Comparison of ENCODE assay signal across 37 cellular contexts in genomic region chr6:65000815-65001214, GRCh38.
A peak's percentile ranks its signal among the peaks of the same experiment; 100 is the strongest.
DNase-seq lines count a peak whose midpoint lies in the region; ATAC-seq, FAIRE-seq and TF ChIP-seq lines count a peak whose summit lies in the region.
"Had no signal": no experiment of that assay in that cellular context is flagged by ENCODE, and none has a peak within 500 bp of the region (broad histone marks: within the 10 kb centered on the region; RNA-seq: fewer than 3 reads in every experiment).

No MANE protein-coding gene starts in this region.

- DNase-seq in chondrocyte (ENCODE audit: low spot score) (peak; percentile 77), H1 (ENCODE audit: low read depth in 1 of 2, low spot score in 2 of 2) (no peak), mesendoderm (no peak), neuronal stem cell (ENCODE audit: low spot score) (no peak), HTR-8/SVneo (ENCODE audit: insufficient read length, low spot score) (no peak)
- no peak for DNase-seq in activated naive CD8-positive, alpha-beta T cell treated with anti-CD3 and anti-CD28 coated beads for 36 hours
- DNase-seq: 8988T; ACHN; AML-193; BE2C; C1 segment of cervical spinal cord; Caco-2; Calu3; CD4-positive, alpha-beta memory T cell; CD4-positive, alpha-beta T cell; CD4-positive, CD25-positive, alpha-beta regulatory T cell; CD8-positive, alpha-beta memory T cell; CD8-positive, alpha-beta T cell; COR-L47; DMS 273 treated with DMSO at 0.1 percent for 48 hours; DMS153; DMS53; DMS79; DMS79 treated with DMSO at 0.1 percent for 48 hours; DND-41; EL had no signal

- H2BK120ac ChIP-seq in H1 (replicated peaks; ENCODE audit: low read depth, low read length) (no peak overlapping the region), mesendoderm (ENCODE audit: low read depth, low read length) (no peak overlapping the region), neuronal stem cell (ENCODE audit: low read depth, low read length) (no peak overlapping the region)

- no peak for FAIRE-seq in H1 (lab: Jason Lieb, UNC)
- FAIRE-seq in HTR-8/SVneo (lab: Jason Lieb, UNC) = no peak
- FAIRE-seq: A204.1, A549, D721Med had no signal

- H4K91ac ChIP-seq in H1 (replicated peaks; ENCODE audit: insufficient read length, low read length) (no peak overlapping the region), neuronal stem cell (ENCODE audit: low read depth, low read length, poor library complexity) (no peak overlapping the region)

- H3K9ac ChIP-seq in H1 (replicated peaks in 1 of 4; ENCODE audit: extremely low read depth in 1 of 4, low read depth in 3 of 4, low read length in 3 of 4) (no peak overlapping the region), mesendoderm (ENCODE audit: low read length) (no peak overlapping the region), neuronal stem cell (ENCODE audit: low read depth, low read length, poor library complexity) (no peak overlapping the region)
- H3K9ac ChIP-seq: BLaER1; BLaER1 treated with 17β-estradiol and CSF1 and Interleukin-3, amounts not matched to agents 10 nM and 100 nM had no signal

- TF ChIP-seq RAD21 in H1 (IDR thresholded peaks at IDR 0.05 in 1 of 2, conservative IDR thresholded peaks at IDR 0.05 in 1 of 2; ENCODE audit: low read depth in 2 of 2, low read length in 2 of 2) = no peak

- H3K18ac ChIP-seq in H1 (ENCODE audit: extremely low read depth, low read length) = no peak overlapping the region
- H3K18ac ChIP-seq in mesendoderm (ENCODE audit: low read length) = no peak overlapping the region
- no peak overlapping the region for H3K18ac ChIP-seq in neuronal stem cell (ENCODE audit: low read length)

- H3K14ac ChIP-seq in H1 (ENCODE audit: insufficient read length) (no peak overlapping the region), neuronal stem cell (ENCODE audit: low read length) (no peak overlapping the region)

- H3K4me2 ChIP-seq in H1 (ENCODE audit: insufficient read depth in 1 of 2, low read depth in 2 of 2, low read length in 2 of 2) = no peak overlapping the region
- no peak overlapping the region for H3K4me2 ChIP-seq in mesendoderm (ENCODE audit: low read length)
- no peak overlapping the region for H3K4me2 ChIP-seq in neuronal stem cell (ENCODE audit: insufficient read depth, low read length, poor library complexity, severe bottlenecking)
- H3K4me2 ChIP-seq: A549; BLaER1; BLaER1 treated with 17β-estradiol and CSF1 and Interleukin-3, amounts not matched to agents 10 nM and 100 nM had no signal

- no peaks in the 10 kb centered on the region for H3K79me2 ChIP-seq in H1 (ENCODE audit: control insufficient read depth in 1 of 2, insufficient read depth in 2 of 2, low read length in 2 of 2)
- H3K79me2 ChIP-seq in mesendoderm (ENCODE audit: control insufficient read depth, insufficient read depth, low read length) = no peaks in the 10 kb centered on the region

- no peak overlapping the region for H3K27ac ChIP-seq in H1 (ENCODE audit: low read depth, low read length)
- no peak overlapping the region for H3K27ac ChIP-seq in mesendoderm (ENCODE audit: low read depth, low read length)
- H3K27ac ChIP-seq in neuronal stem cell (replicated peaks; ENCODE audit: low read length) = no peak overlapping the region
- H3K27ac ChIP-seq: 22Rv1; A549; BLaER1; BLaER1 treated with 17β-estradiol and CSF1 and Interleukin-3, amounts not matched to agents 10 nM and 100 nM; C4-2B had no signal

- TF ChIP-seq POLR2A in H1 (IDR thresholded peaks at IDR 0.05; ENCODE audit: control extremely low read depth in 1 of 2, low read depth in 2 of 2, low read length in 2 of 2) = no peak

- no peaks in the 10 kb centered on the region for H3K9me3 Mint-ChIP-seq in chondrocyte (ENCODE audit: low read depth)
- peaks cover under 1% of the 10 kb centered on the region for H3K9me3 Mint-ChIP-seq in activated naive CD8-positive, alpha-beta T cell treated with anti-CD3 and anti-CD28 coated beads for 36 hours

- H3K27me3 Mint-ChIP-seq in chondrocyte (ENCODE audit: low read depth) = peaks cover 7% of the 10 kb centered on the region
- no peaks in the 10 kb centered on the region for H3K27me3 Mint-ChIP-seq in activated naive CD8-positive, alpha-beta T cell treated with anti-CD3 and anti-CD28 coated beads for 36 hours
- H3K27me3 Mint-ChIP-seq: B cell; CD4-positive, alpha-beta memory T cell; CD4-positive, alpha-beta T cell; CD4-positive, CD25-positive, alpha-beta regulatory T cell; CD8-positive, alpha-beta memory T cell had no signal

- H3K23ac ChIP-seq in H1 (ENCODE audit: insufficient read length) (no peak overlapping the region), mesendoderm (ENCODE audit: low read length) (no peak overlapping the region), neuronal stem cell (ENCODE audit: low read depth, low read length, poor library complexity) (no peak overlapping the region)

- H3K4me3 ChIP-seq in H1 (ENCODE audit: extremely low read depth in 1 of 4, insufficient read depth in 2 of 4, low read depth in 3 of 4, low read length in 4 of 4) = no peak overlapping the region
- H3K4me3 ChIP-seq in mesendoderm (ENCODE audit: low read length) = no peak overlapping the region
- H3K4me3 ChIP-seq in neuronal stem cell (ENCODE audit: low read length in 2 of 2) = no peak overlapping the region
- H3K4me3 ChIP-seq: A549; BLaER1; BLaER1 treated with 17β-estradiol and CSF1 and Interleukin-3, amounts not matched to agents 10 nM and 100 nM had no signal

- no peaks in the 10 kb centered on the region for H4K20me1 ChIP-seq in H1 (replicated peaks in 1 of 2; ENCODE audit: control insufficient read depth in 1 of 2, insufficient read depth in 2 of 2, low read length in 2 of 2)
- H4K20me1 ChIP-seq: BLaER1; BLaER1 treated with 17β-estradiol and CSF1 and Interleukin-3, amounts not matched to agents 10 nM and 100 nM had no signal

- H2BK15ac ChIP-seq in H1 (ENCODE audit: low read length) = no peak overlapping the region
- H2BK15ac ChIP-seq in mesendoderm (replicated peaks; ENCODE audit: low read depth) = no peak overlapping the region
- no peak overlapping the region for H2BK15ac ChIP-seq in neuronal stem cell (ENCODE audit: low read length)

- peak overlapping the region; percentile 51; the same call in 1 of the 2 replicates for H4K8ac ChIP-seq in H1 (ENCODE audit: extremely low read depth, insufficient read depth, low read length)
- H4K8ac ChIP-seq in mesendoderm (ENCODE audit: low read depth, low read length) = no peak overlapping the region
- H4K8ac ChIP-seq in neuronal stem cell (ENCODE audit: low read depth, low read length) = no peak overlapping the region

- H3K36me3 ChIP-seq in H1 (ENCODE audit: control insufficient read depth in 2 of 4, insufficient read depth in 4 of 4, low read length in 3 of 4) (no peaks in the 10 kb centered on the region), mesendoderm (ENCODE audit: control insufficient read depth, insufficient read depth, low read length) (no peaks in the 10 kb centered on the region), neuronal stem cell (replicated peaks in 1 of 2; ENCODE audit: control insufficient read depth in 2 of 2, insufficient read depth in 2 of 2, low read length in 2 of 2) (no peaks in the 10 kb centered on the region)
- H3K36me3 ChIP-seq: BE2C; BLaER1; BLaER1 treated with 17β-estradiol and CSF1 and Interleukin-3, amounts not matched to agents 10 nM and 100 nM had no signal

- no peak overlapping the region for H3K27ac Mint-ChIP-seq in chondrocyte (ENCODE audit: unreplicated experiment)
- no peak overlapping the region for H3K27ac Mint-ChIP-seq in activated naive CD8-positive, alpha-beta T cell treated with anti-CD3 and anti-CD28 coated beads for 36 hours
- H3K27ac Mint-ChIP-seq: B cell; CD14-positive monocyte; CD4-positive, alpha-beta memory T cell; CD4-positive, alpha-beta T cell; CD4-positive, CD25-positive, alpha-beta regulatory T cell; CD8-positive, alpha-beta memory T cell; CD8-positive, alpha-beta T cell had no signal

- 90% methylated on average over 5 of the region's 7 CpGs; no CpG with 5 or more reads in 1 of the 2 experiments for WGBS in H1 (ENCODE audit: extremely low coverage in 1 of 2, insufficient coverage in 1 of 2, insufficient read length in 1 of 2, insufficient replicate concordance in 2 of 2, low coverage in 1 of 2, low lambda C conversion rate in 2 of 2, missing lambda C conversion rate in 1 of 2), 2 experiments
- WGBS in mesendoderm (ENCODE audit: extremely low coverage, insufficient coverage, low lambda C conversion rate) = no CpG with 5 or more reads among the region's 7 CpGs
- WGBS in neuronal stem cell (ENCODE audit: extremely low coverage in 2 of 2, insufficient read length in 2 of 2, insufficient replicate concordance in 1 of 2), 2 donors = no CpG with 5 or more reads among the region's 7 CpGs

- H3K4ac ChIP-seq in H1 (replicated peaks; ENCODE audit: insufficient read length, low read depth, low read length) (no peak overlapping the region), mesendoderm (ENCODE audit: low read depth, low read length) (no peak overlapping the region), neuronal stem cell (ENCODE audit: low read length) (no peak overlapping the region)

- H3K4me1 Mint-ChIP-seq in chondrocyte (ENCODE audit: low read depth) = no peaks in the 10 kb centered on the region
- H3K4me1 Mint-ChIP-seq in activated naive CD8-positive, alpha-beta T cell treated with anti-CD3 and anti-CD28 coated beads for 36 hours = no peaks in the 10 kb centered on the region
- H3K4me1 Mint-ChIP-seq: B cell; CD14-positive monocyte; CD4-positive, alpha-beta memory T cell; CD4-positive, CD25-positive, alpha-beta regulatory T cell; CD8-positive, alpha-beta memory T cell had no signal

- H4K5ac ChIP-seq in H1 (ENCODE audit: insufficient read length, low read depth, low read length) = no peak overlapping the region
- H4K5ac ChIP-seq in mesendoderm (ENCODE audit: low read length) = no peak overlapping the region

- TF ChIP-seq EP300 in H1 (IDR thresholded peaks at IDR 0.05; ENCODE audit: borderline replicate concordance in 1 of 2, low read depth in 2 of 2, low read length in 2 of 2) = no peak

- no peak overlapping the region for H3K4me3 Mint-ChIP-seq in chondrocyte (ENCODE audit: unreplicated experiment)
- no peak overlapping the region for H3K4me3 Mint-ChIP-seq in activated naive CD8-positive, alpha-beta T cell treated with anti-CD3 and anti-CD28 coated beads for 36 hours
- H3K4me3 Mint-ChIP-seq: B cell; CD14-positive monocyte; CD4-positive, alpha-beta memory T cell; CD4-positive, alpha-beta T cell; CD4-positive, CD25-positive, alpha-beta regulatory T cell; CD8-positive, alpha-beta memory T cell; CD8-positive, alpha-beta T cell had no signal

- CTCF ChIA-PET in H1 (lab: Charles Lee; ENCODE audit: partially characterized antibody) = no interaction called here

- H2BK12ac ChIP-seq in H1 (ENCODE audit: low read depth, low read length) (no peak overlapping the region), neuronal stem cell (ENCODE audit: low read length) (no peak overlapping the region)

- ATAC-seq in GM21576 (IDR thresholded peaks at IDR 0.05; ENCODE audit: unreplicated experiment) = no peak
- ATAC-seq in GM19351 (IDR thresholded peaks at IDR 0.05; ENCODE audit: unreplicated experiment) = no peak
- ATAC-seq: A549; CD8-positive, alpha-beta T cell had no signal

- no peak overlapping the region for H2BK20ac ChIP-seq in H1 (ENCODE audit: low read length)

- H3K36me3 Mint-ChIP-seq in chondrocyte (ENCODE audit: low read depth) = no peaks in the 10 kb centered on the region
- no peaks in the 10 kb centered on the region for H3K36me3 Mint-ChIP-seq in activated naive CD8-positive, alpha-beta T cell treated with anti-CD3 and anti-CD28 coated beads for 36 hours
- H3K36me3 Mint-ChIP-seq: CD14-positive monocyte; CD4-positive, alpha-beta memory T cell; CD4-positive, CD25-positive, alpha-beta regulatory T cell; CD8-positive, alpha-beta memory T cell; CD8-positive, alpha-beta T cell had no signal

- H3K27me3 ChIP-seq in H1 (replicated peaks in 1 of 4; ENCODE audit: control insufficient read depth in 3 of 4, extremely low read depth in 1 of 4, insufficient read depth in 3 of 4, low read length in 3 of 4) (no peaks in the 10 kb centered on the region), mesendoderm (ENCODE audit: insufficient read depth, low read length, poor library complexity) (no peaks in the 10 kb centered on the region), neuronal stem cell (ENCODE audit: control insufficient read depth in 3 of 3, insufficient read depth in 3 of 3, low read depth in 1 of 3, low read length in 3 of 3) (no peaks in the 10 kb centered on the region)
- H3K27me3 ChIP-seq: BE2C; BLaER1; BLaER1 treated with 17β-estradiol and CSF1 and Interleukin-3, amounts not matched to agents 10 nM and 100 nM had no signal

- H3K79me1 ChIP-seq in H1 (ENCODE audit: low read depth, low read length) = no peaks in the 10 kb centered on the region
- no peaks in the 10 kb centered on the region for H3K79me1 ChIP-seq in mesendoderm (ENCODE audit: low read length)
- H3K79me1 ChIP-seq in neuronal stem cell (ENCODE audit: low read depth, low read length) = no peaks in the 10 kb centered on the region

- H3K56ac ChIP-seq in H1 (replicated peaks; ENCODE audit: insufficient read length, low read depth, low read length) (no peak overlapping the region), mesendoderm (ENCODE audit: low read length) (peak overlapping the region; percentile 56)

- H2BK5ac ChIP-seq in H1 (ENCODE audit: low read depth, low read length) = no peak overlapping the region
- H2BK5ac ChIP-seq in mesendoderm (ENCODE audit: low read length) = no peak overlapping the region
- no peak overlapping the region for H2BK5ac ChIP-seq in neuronal stem cell (ENCODE audit: low read length)

- H2AFZ ChIP-seq in H1 (ENCODE audit: low read length) = no peak overlapping the region
- peak overlapping the region; percentile 45 for H2AFZ ChIP-seq in neuronal stem cell (ENCODE audit: low read length)

- no peaks in the 10 kb centered on the region for H3K23me2 ChIP-seq in H1 (ENCODE audit: low read depth, low read length)

- H3K4me1 ChIP-seq in H1 (replicated peaks in 1 of 4; ENCODE audit: control insufficient read depth in 3 of 4, insufficient read depth in 4 of 4, low read length in 3 of 4) = no peaks in the 10 kb centered on the region
- no peaks in the 10 kb centered on the region for H3K4me1 ChIP-seq in mesendoderm (ENCODE audit: control insufficient read depth, low read depth, low read length)
- no peaks in the 10 kb centered on the region for H3K4me1 ChIP-seq in neuronal stem cell (ENCODE audit: control insufficient read depth in 2 of 2, insufficient read depth in 1 of 2, low read depth in 1 of 2, low read length in 2 of 2)
- H3K4me1 ChIP-seq: A549; BE2C; BLaER1; BLaER1 treated with 17β-estradiol and CSF1 and Interleukin-3, amounts not matched to agents 10 nM and 100 nM; Caco-2 had no signal

- POLR2A ChIA-PET in H1 (lab: Charles Lee; ENCODE audit: partially characterized antibody) = no interaction called here

- no peaks in the 10 kb centered on the region for H3K9me3 ChIP-seq in H1 (ENCODE audit: insufficient read depth in 2 of 2, low read depth in 1 of 2, low read length in 1 of 2)
- no peaks in the 10 kb centered on the region for H3K9me3 ChIP-seq in neuronal stem cell (replicated peaks in 1 of 2; ENCODE audit: control insufficient read depth in 2 of 2, insufficient read depth in 1 of 2, low read depth in 1 of 2, low read length in 2 of 2)
- H3K9me3 ChIP-seq: A549, BE2C, BLaER1, Caco-2 had no signal

- no peak for TF ChIP-seq CTCF in chondrocyte (IDR thresholded peaks at IDR 0.05)
- TF ChIP-seq CTCF in H1 (IDR thresholded peaks at IDR 0.05; ENCODE audit: control extremely low read depth in 1 of 3, insufficient read depth in 1 of 3, low read depth in 1 of 3, low read length in 3 of 3) = no peak

- H2AK5ac ChIP-seq in H1 (ENCODE audit: low read depth, low read length) = no peak overlapping the region
- H2AK5ac ChIP-seq in mesendoderm (ENCODE audit: low read length) = no peak overlapping the region
- H2AK5ac ChIP-seq in neuronal stem cell (ENCODE audit: low read depth, low read length) = no peak overlapping the region
